In the genomic region with DNA sequence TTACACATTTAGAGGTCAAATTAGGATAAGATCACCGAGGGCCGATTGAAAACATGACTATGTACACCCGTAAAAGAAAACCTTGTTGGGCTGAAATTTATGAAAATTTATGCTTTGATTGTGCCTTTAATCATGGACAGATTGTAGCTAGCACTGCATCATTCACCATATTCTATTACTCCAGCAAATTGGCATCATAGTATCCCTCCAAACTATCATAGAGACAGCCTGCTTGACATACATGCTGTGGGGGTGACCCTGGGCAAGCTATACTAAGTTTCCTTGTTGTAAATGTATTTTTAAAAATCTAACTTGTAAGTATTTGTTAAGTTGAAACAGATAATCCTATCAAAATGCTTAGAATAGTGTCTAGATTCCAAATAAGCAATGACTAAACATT, we compare ENCODE assay signal across 12 cellular contexts.
A peak's percentile ranks its signal among the peaks of the same experiment; 100 is the strongest.
DNase-seq lines count a peak whose midpoint lies in the region; ATAC-seq and TF ChIP-seq lines count a peak whose summit lies in the region.
"Had no signal": no experiment of that assay in that cellular context is flagged by ENCODE, and none has a peak within 500 bp of the region (broad histone marks: within the 10 kb centered on the region; RNA-seq: fewer than 3 reads in every experiment).

No MANE protein-coding gene starts in this region.

- H3K4me3 Mint-ChIP-seq in HFFc6 = no peak overlapping the region
- peak overlapping the region; percentile 84 for H3K4me3 Mint-ChIP-seq in activated CD8-positive, alpha-beta T cell treated with anti-CD3 and anti-CD28 coated beads, Interleukin-2, amount 10 ng/mL, durations not matched to agents 7 days and 5 days
- H3K4me3 Mint-ChIP-seq in natural killer cell treated with Interleukin-12 subunit alpha and Interleukin-12 subunit beta and Interleukin-15 and Interleukin-18, amount 100 ng/mL, for 72 hours = peak overlapping the region; percentile 28

- H3K4me2 ChIP-seq in BLaER1 treated with 17β-estradiol and CSF1 and Interleukin-3, amounts not matched to agents 10 nM and 100 nM = peak overlapping the region; percentile 82 to 90 (median 87); a peak in 21 of 22 replicates

- peak overlapping the region in 6 of 11 experiments; percentile 61 to 75 (median 74); a peak in 6 of 22 replicates for H3K9ac ChIP-seq in BLaER1 treated with 17β-estradiol and CSF1 and Interleukin-3, amounts not matched to agents 10 nM and 100 nM

- H3K27ac Mint-ChIP-seq in HFFc6 = peak overlapping the region; percentile 36
- peak overlapping the region; percentile 97 for H3K27ac Mint-ChIP-seq in activated CD8-positive, alpha-beta T cell treated with anti-CD3 and anti-CD28 coated beads, Interleukin-2, amount 10 ng/mL, durations not matched to agents 7 days and 5 days
- H3K27ac Mint-ChIP-seq in natural killer cell treated with Interleukin-12 subunit alpha and Interleukin-12 subunit beta and Interleukin-15 and Interleukin-18, amount 100 ng/mL, for 72 hours = peak overlapping the region; percentile 93 to 96

- peaks cover 0 to 78% (median 0%) of the 10 kb centered on the region in 11 experiments; a peak in 4 of 22 replicates for H4K20me1 ChIP-seq in BLaER1 treated with 17β-estradiol and CSF1 and Interleukin-3, amounts not matched to agents 10 nM and 100 nM

- peaks cover 0 to 16% (median 0%) of the 10 kb centered on the region in 11 experiments; a peak in 2 of 22 replicates for H3K36me3 ChIP-seq in BLaER1 treated with 17β-estradiol and CSF1 and Interleukin-3, amounts not matched to agents 10 nM and 100 nM

- POLR2A ChIA-PET in activated CD8-positive, alpha-beta T cell treated with anti-CD3 and anti-CD28 coated beads, Interleukin-2, amount 10 ng/mL, durations not matched to agents 7 days and 5 days (lab: Charles Lee) = interaction anchor here (1.5 to 30.7 kb wide), 13 partner anchors 6 to 1646 kb away, joined by 5 to 2224 read pairs (median 63); a partner anchor contains a TSS

- no peak for DNase-seq in HFFc6
- DNase-seq in activated CD8-positive, alpha-beta T cell treated with anti-CD3 and anti-CD28 coated beads, Interleukin-2, amount 10 ng/mL, durations not matched to agents 7 days and 5 days = no peak
- DNase-seq in natural killer cell treated with Interleukin-12 subunit alpha and Interleukin-12 subunit beta and Interleukin-15 and Interleukin-18, amount 100 ng/mL, for 72 hours (ENCODE audit: low spot score) = no peak
- no peak for DNase-seq in activated gamma-delta T cell (lab: John Stamatoyannopoulos, UW)
- no peak for DNase-seq in NCI-H2029 treated with DMSO at 0.1 percent for 48 hours (lab: John Stamatoyannopoulos, UW)
- DNase-seq: DMS153; NCI-H1092; NCI-H524; stimulated activated CD4-positive, alpha-beta T cell treated with anti-CD3 and anti-CD28 coated beads, Interleukin-2, amount 100 ng/mL, for 48 hours had no signal

- CTCF ChIA-PET in activated CD8-positive, alpha-beta T cell treated with anti-CD3 and anti-CD28 coated beads, Interleukin-2, amount 10 ng/mL, durations not matched to agents 7 days and 5 days (lab: Charles Lee) = interaction anchor here (1.4 to 2.4 kb wide), 3 partner anchors 9 to 26 kb away, joined by 3 to 16 read pairs (median 4); a partner anchor contains a TSS

- peaks cover 0 to 4% (median 0%) of the 10 kb centered on the region in 11 experiments; a peak in 1 of 22 replicates for H3K9me3 ChIP-seq in BLaER1 treated with 17β-estradiol and CSF1 and Interleukin-3, amounts not matched to agents 10 nM and 100 nM (replicated peaks in 1 of 11)

- ATAC-seq in activated CD8-positive, alpha-beta T cell treated with anti-CD3 and anti-CD28 coated beads, Interleukin-2, amount 10 ng/mL, durations not matched to agents 7 days and 5 days = no peak
- no peak for ATAC-seq in natural killer cell treated with Interleukin-12 subunit alpha and Interleukin-12 subunit beta and Interleukin-15 and Interleukin-18, amount 100 ng/mL, for 72 hours
- no peak for ATAC-seq in GM21526 (IDR thresholded peaks at IDR 0.05; ENCODE audit: low FRiP score, unreplicated experiment)

- peaks cover 19 to 35% (median 30%) of the 10 kb centered on the region in 11 experiments for H3K27me3 ChIP-seq in BLaER1 treated with 17β-estradiol and CSF1 and Interleukin-3, amounts not matched to agents 10 nM and 100 nM

- H3K4me1 Mint-ChIP-seq in HFFc6 (ENCODE audit: low read depth) = peaks cover 42% of the 10 kb centered on the region
- peaks cover 72% of the 10 kb centered on the region for H3K4me1 Mint-ChIP-seq in activated CD8-positive, alpha-beta T cell treated with anti-CD3 and anti-CD28 coated beads, Interleukin-2, amount 10 ng/mL, durations not matched to agents 7 days and 5 days (ENCODE audit: low read depth)
- H3K4me1 Mint-ChIP-seq in natural killer cell treated with Interleukin-12 subunit alpha and Interleukin-12 subunit beta and Interleukin-15 and Interleukin-18, amount 100 ng/mL, for 72 hours (ENCODE audit: low read depth in 2 of 2) = peaks cover 23 to 40% of the 10 kb centered on the region in 2 donors

- peaks cover 5% of the 10 kb centered on the region for H3K27me3 Mint-ChIP-seq in HFFc6 (ENCODE audit: insufficient read depth)
- H3K27me3 Mint-ChIP-seq in activated CD8-positive, alpha-beta T cell treated with anti-CD3 and anti-CD28 coated beads, Interleukin-2, amount 10 ng/mL, durations not matched to agents 7 days and 5 days (ENCODE audit: low read depth) = peaks cover 2% of the 10 kb centered on the region
- H3K27me3 Mint-ChIP-seq in natural killer cell treated with Interleukin-12 subunit alpha and Interleukin-12 subunit beta and Interleukin-15 and Interleukin-18, amount 100 ng/mL, for 72 hours = no peaks in the 10 kb centered on the region
- H3K27me3 Mint-ChIP-seq: memory B cell had no signal

- TF ChIP-seq CTCF in HFFc6 (IDR thresholded peaks at IDR 0.05) = no peak

- no peaks in the 10 kb centered on the region for H3K36me3 Mint-ChIP-seq in HFFc6 (ENCODE audit: low read depth)
- H3K36me3 Mint-ChIP-seq in activated CD8-positive, alpha-beta T cell treated with anti-CD3 and anti-CD28 coated beads, Interleukin-2, amount 10 ng/mL, durations not matched to agents 7 days and 5 days (ENCODE audit: low read depth) = peaks cover 15% of the 10 kb centered on the region
- H3K36me3 Mint-ChIP-seq in natural killer cell treated with Interleukin-12 subunit alpha and Interleukin-12 subunit beta and Interleukin-15 and Interleukin-18, amount 100 ng/mL, for 72 hours = no peaks in the 10 kb centered on the region
- H3K36me3 Mint-ChIP-seq: memory B cell had no signal

- H3K27ac ChIP-seq in BLaER1 treated with 17β-estradiol and CSF1 and Interleukin-3, amounts not matched to agents 10 nM and 100 nM = peak overlapping the region in 8 of 11 experiments; percentile 61 to 79 (median 72); a peak in 12 of 22 replicates

- H3K4me3 ChIP-seq in BLaER1 treated with 17β-estradiol and CSF1 and Interleukin-3, amounts not matched to agents 10 nM and 100 nM = no peak overlapping the region

- H3K9me3 Mint-ChIP-seq in HFFc6 = no peaks in the 10 kb centered on the region
- no peaks in the 10 kb centered on the region for H3K9me3 Mint-ChIP-seq in activated CD8-positive, alpha-beta T cell treated with anti-CD3 and anti-CD28 coated beads, Interleukin-2, amount 10 ng/mL, durations not matched to agents 7 days and 5 days (ENCODE audit: insufficient read depth)
- H3K9me3 Mint-ChIP-seq in natural killer cell treated with Interleukin-12 subunit alpha and Interleukin-12 subunit beta and Interleukin-15 and Interleukin-18, amount 100 ng/mL, for 72 hours = no peaks in the 10 kb centered on the region

- H3K4me1 ChIP-seq in BLaER1 treated with 17β-estradiol and CSF1 and Interleukin-3, amounts not matched to agents 10 nM and 100 nM = peaks cover 29 to 46% (median 36%) of the 10 kb centered on the region in 10 experiments; a peak in 19 of 20 replicates

Comparison
In these comparisons a context has a peak if more than half of its experiments do, and no peak if none do; other contexts are left out.
1. H3K27ac Mint-ChIP-seq: peak in every context shown above with its lines; median percentile 97 in activated CD8-positive, alpha-beta T cell treated with anti-CD3 and anti-CD28 coated beads, Interleukin-2, amount 10 ng/mL, durations not matched to agents 7 days and 5 days; 94 in natural killer cell treated with Interleukin-12 subunit alpha and Interleukin-12 subunit beta and Interleukin-15 and Interleukin-18, amount 100 ng/mL, for 72 hours; 36 in HFFc6.